21 cellular contexts compared by ENCODE assay signal in the genomic region with DNA sequence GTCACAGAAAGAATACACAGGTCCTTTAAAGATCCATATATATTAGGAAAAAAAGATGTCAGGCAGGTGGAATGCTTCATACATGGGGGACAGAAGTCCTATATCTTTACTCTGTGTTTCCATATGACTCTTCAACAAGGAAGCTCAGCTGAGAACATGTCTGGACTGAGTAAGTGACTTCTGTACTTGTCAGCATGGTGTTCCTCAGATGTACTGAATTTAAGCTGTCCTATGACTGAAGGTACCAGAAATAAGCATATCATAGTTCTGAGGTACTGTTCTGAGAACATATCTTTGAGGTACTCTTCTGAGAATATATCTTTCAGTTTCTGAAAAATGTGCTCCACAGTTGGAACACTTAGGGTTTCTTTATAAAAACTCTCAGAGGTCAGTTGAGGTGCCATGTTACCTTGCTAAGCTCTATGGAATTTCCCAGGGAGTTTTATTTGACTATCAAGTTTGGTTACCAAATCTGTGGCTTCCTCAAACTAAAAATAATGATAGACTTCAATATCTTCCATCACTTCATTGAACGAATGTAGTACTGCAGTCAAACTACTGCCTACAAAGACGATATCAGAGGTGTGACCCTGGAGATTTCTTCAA.
"Had no signal": no experiment of that assay in that cellular context is flagged by ENCODE, and none has a peak within 500 bp of the region (broad histone marks: within the 10 kb centered on the region; RNA-seq: fewer than 3 reads in every experiment).

No MANE protein-coding gene starts in this region.

- H3K27ac ChIP-seq: breast epithelium, SJSA1 had no signal

- ATAC-seq: activated CD4-positive, CD25-positive, alpha-beta regulatory T cell treated with anti-CD3 and anti-CD28 coated beads, Interleukin-2, amount 50 U/mL, for 24 hours; activated CD8-positive, alpha-beta T cell treated with anti-CD3 and anti-CD28 coated beads for 36 hours; activated T-cell treated with anti-CD3 and anti-CD28 coated beads, Interleukin-2, amount 50 U/mL, for 72 hours; PC-3; SK-N-SH treated with all-trans-retinoic acid at 6 μM for 48 hours had no signal

- H3K4me3 ChIP-seq: breast epithelium, SJSA1 had no signal

- H3K36me3 ChIP-seq: breast epithelium, SJSA1 had no signal

- H3K9me3 ChIP-seq: breast epithelium, SJSA1 had no signal

- DNase-seq: activated CD4-positive, alpha-beta T cell treated with anti-CD3 and anti-CD28 coated beads for 4 hours; activated CD8-positive, alpha-beta memory T cell treated with anti-CD3 and anti-CD28 coated beads, Interleukin-2, amount 50 U/mL, for 4 hours; activated CD8-positive, alpha-beta T cell treated with anti-CD3 and anti-CD28 coated beads for 36 hours; activated gamma-delta T cell treated with Interleukin-2 at 50 U/mL for 16 hours; activated naive CD4-positive, alpha-beta T cell treated with anti-CD3 and anti-CD28 coated beads, Interleukin-2, amount 10 ng/mL, durations not matched to agents 7 days and 5 days; activated naive CD8-positive, alpha-beta T cell treated with anti-CD3 and anti-CD28 coated beads for 36 hours; activated T-cell treated with anti-CD3 and anti-CD28 coated beads, Interleukin-2, amount 50 U/mL, for 72 hours; caudate nucleus; MM.1S; NCI-H1105; NCI-H1436; NCI-H1694 treated with DMSO at 0.1 percent for 48 hours; NCI-H2081; NCI-H69; NK-92 treated with Interleukin-12 subunit alpha and Interleukin-12 subunit beta, amount 100 ng/mL, for 24 hours; PC-3; SHP77 had no signal

- H3K4me1 ChIP-seq: breast epithelium, SJSA1 had no signal
